20 cellular contexts compared by ENCODE assay signal in genomic region chr4:138409670-138410069, GRCh38.
A peak's percentile ranks its signal among the peaks of the same experiment; 100 is the strongest.
DNase-seq lines count a peak whose midpoint lies in the region; ATAC-seq, FAIRE-seq and TF ChIP-seq lines count a peak whose summit lies in the region.
"Had no signal": no experiment of that assay in that cellular context is flagged by ENCODE, and none has a peak within 500 bp of the region (broad histone marks: within the 10 kb centered on the region; RNA-seq: fewer than 3 reads in every experiment).

No MANE protein-coding gene starts in this region.

- FAIRE-seq in GM12892 (lab: Jason Lieb, UNC), result peak; percentile 40
- FAIRE-seq: A549 had no signal

- no peak for DNase-seq in GM12892 (ENCODE audit: insufficient read length)
- DNase-seq in GDM1 (lab: John Stamatoyannopoulos, UW), result no peak
- DNase-seq in stimulated activated CD4-positive, alpha-beta T cell treated with anti-CD3 and anti-CD28 coated beads, Interleukin-2, amount 100 ng/mL, for 48 hours, result no peak
- no peak for DNase-seq in activated T-cell treated with anti-CD3 and anti-CD28 coated beads, Interleukin-2, amount 50 U/mL, for 48 hours
- DNase-seq in GM19238 (ENCODE audit: insufficient read length, low spot score), result no peak
- DNase-seq: activated CD4-positive, alpha-beta T cell treated with anti-CD3 and anti-CD28 coated beads, Interleukin-2, amount 10 ng/mL, durations not matched to agents 7 days and 5 days; activated CD8-positive, alpha-beta memory T cell treated with anti-CD3 and anti-CD28 coated beads, Interleukin-2, amount 50 U/mL, for 48 hours; activated effector memory CD4-positive, alpha-beta T cell treated with anti-CD3 and anti-CD28 coated beads, Interleukin-2, amount 50 U/mL, for 16 hours; EL; NCI-H146; NCI-H2227 treated with DMSO at 0.1 percent for 48 hours; PC-3; SIG-M5; stimulated activated CD8-positive, alpha-beta memory T cell treated with anti-CD3 and anti-CD28 coated beads, Interleukin-4, amount 100 ng/mL, for 48 hours; T-helper 1 cell had no signal

- ATAC-seq in GM19043 (IDR thresholded peaks at IDR 0.05; ENCODE audit: low read depth, unreplicated experiment), result peak; percentile 36
- ATAC-seq in GM21723 (IDR thresholded peaks at IDR 0.05; ENCODE audit: unreplicated experiment), result peak; percentile 44
- ATAC-seq in HG03103 (IDR thresholded peaks at IDR 0.05; ENCODE audit: low read depth, unreplicated experiment), result peak; percentile 26
- ATAC-seq: A549, GM23338, PC-3 had no signal

- TF ChIP-seq POLR2A in GM12892 (IDR thresholded peaks at IDR 0.05; ENCODE audit: low read depth, low read length), result no peak
